ENCODE assay signal across 24 cellular contexts in genomic region chr2:227153307-227153706, GRCh38. TPM values are rescaled to one million over a fixed set of nuclear protein-coding genes. Genes with fewer than 3 reads are reported as not detected.
DNase-seq lines count a peak whose midpoint lies in the region; ATAC-seq, FAIRE-seq and TF ChIP-seq lines count a peak whose summit lies in the region.
"Had no signal": no experiment of that assay in that cellular context is flagged by ENCODE, and none has a peak within 500 bp of the region (broad histone marks: within the 10 kb centered on the region; RNA-seq: fewer than 3 reads in every experiment).

No MANE protein-coding gene starts in this region.

- FAIRE-seq in A549 (lab: Jason Lieb, UNC): no peak
- FAIRE-seq: D721Med, H1 had no signal

- no peaks in the 10 kb centered on the region for H3K79me2 ChIP-seq in parathyroid adenoma

- ATAC-seq in A549: peak; percentile 76 to 84
- ATAC-seq: Panc1; stimulated activated naive B cell treated with anti-CD40 and anti-IgM and Interleukin-4, amounts not matched to agents 10 μg/mL and 1 μg/mL and 100 μg/mL, for 72 hours; T-helper 17 cell had no signal

- H3K4me1 ChIP-seq in A549 (peaks cover 36% of the 10 kb centered on the region), adrenal gland (replicated peaks in 1 of 2) (peaks cover 0 to 5% of the 10 kb centered on the region in 2 donors), left ventricle myocardium inferior (peaks cover 31% of the 10 kb centered on the region), parathyroid adenoma (peaks cover 5% of the 10 kb centered on the region)
- H3K4me1 ChIP-seq: ascending aorta had no signal

- intact Hi-C loops in adrenal gland (cut with DNase I): no loop called here
- intact Hi-C loops in left ventricle myocardium inferior (cut with micrococcal nuclease): no loop called here

- no peak overlapping the region for H2AFZ ChIP-seq in parathyroid adenoma

- H3K36me3 ChIP-seq in adrenal gland (replicated peaks in 1 of 2) (no peaks in the 10 kb centered on the region), left ventricle myocardium inferior (no peaks in the 10 kb centered on the region), parathyroid adenoma (ENCODE audit: control insufficient read depth, insufficient read depth, low read length) (no peaks in the 10 kb centered on the region)
- H3K36me3 ChIP-seq: ascending aorta had no signal

- H3K4me3 ChIP-seq in A549 (no peak overlapping the region), adrenal gland (no peak overlapping the region), left ventricle myocardium inferior (no peak overlapping the region), parathyroid adenoma (ENCODE audit: low read depth, low read length) (no peak overlapping the region)
- H3K4me3 ChIP-seq: ascending aorta, testis had no signal

- POLR2A ChIA-PET in A549 (lab: Yijun Ruan, JAX): interaction anchor here (1.0 kb wide), 1 partner anchor 67 kb away, joined by 3 read pairs; no protein-coding TSS in a partner anchor

- H3K27ac ChIP-seq in A549 (peak overlapping the region; percentile 62 to 64), adrenal gland (peak overlapping the region in 2 of 5 donors; percentile 7 to 69), left ventricle myocardium inferior (replicated peaks) (peak overlapping the region; percentile 76), parathyroid adenoma (no peak overlapping the region)
- H3K27ac ChIP-seq: ascending aorta had no signal

- WGBS in A549 (ENCODE audit: missing lambda C conversion rate): 16% methylated on average over 4 of the region's 4 CpGs
- 54 to 65% (median 58%) methylated on average over 4 of the region's 4 CpGs for WGBS in adrenal gland, 4 donors

- TF ChIP-seq EP300 in A549 (IDR thresholded peaks at IDR 0.05): no peak

- TF ChIP-seq RAD21 in A549 (conservative IDR thresholded peaks at IDR 0.05 in 1 of 2, IDR thresholded peaks at IDR 0.05 in 1 of 2): no peak

- H3K9me3 ChIP-seq in A549 (peaks cover 1% of the 10 kb centered on the region; the same call in 2 of the 3 replicates), adrenal gland (replicated peaks in 1 of 3) (no peaks in the 10 kb centered on the region), left ventricle myocardium inferior (replicated peaks) (no peaks in the 10 kb centered on the region), parathyroid adenoma (ENCODE audit: control insufficient read depth, low read length) (no peaks in the 10 kb centered on the region)
- H3K9me3 ChIP-seq: ascending aorta, testis had no signal

- no peak for TF ChIP-seq CTCF in A549 (IDR thresholded peaks at IDR 0.05)
- TF ChIP-seq CTCF in adrenal gland (IDR thresholded peaks at IDR 0.05): no peak
- no peak for TF ChIP-seq CTCF in left ventricle myocardium inferior (IDR thresholded peaks at IDR 0.05; ENCODE audit: borderline replicate concordance)
- no peak for TF ChIP-seq CTCF in parathyroid adenoma (IDR thresholded peaks at IDR 0.05)

- no peak for TF ChIP-seq POLR2A in A549 (IDR thresholded peaks at IDR 0.05; ENCODE audit: low read length)
- no peak for TF ChIP-seq POLR2A in adrenal gland (IDR thresholded peaks at IDR 0.05)

- peak overlapping the region; percentile 61 for H3K4me2 ChIP-seq in A549
- H3K4me2 ChIP-seq in parathyroid adenoma (ENCODE audit: low read length): peak overlapping the region; percentile 7

- H3K27me3 ChIP-seq in adrenal gland: no peaks in the 10 kb centered on the region
- H3K27me3 ChIP-seq in left ventricle myocardium inferior (ENCODE audit: low read depth): no peaks in the 10 kb centered on the region
- H3K27me3 ChIP-seq in parathyroid adenoma (ENCODE audit: control insufficient read depth, insufficient read depth, low read length): no peaks in the 10 kb centered on the region
- H3K27me3 ChIP-seq: ascending aorta, testis had no signal

- CTCF ChIA-PET in A549 (lab: Yijun Ruan, JAX): interaction anchor here (1.4 kb wide), 1 partner anchor 85 kb away, joined by 5 read pairs; no protein-coding TSS in a partner anchor

- H3K9ac ChIP-seq in parathyroid adenoma: no peak overlapping the region

- DNase-seq in A549 (ENCODE audit: low read depth in 1 of 2, low spot score in 1 of 2) (peak in 1 of 2 experiments; percentile 53), adrenal gland (peak in 6 of 7 donors; percentile 31 to 68 (median 49)), left ventricle myocardium inferior (no peak), foreskin melanocyte (no peak), CD1c-positive myeloid dendritic cell (ENCODE audit: extremely low spot score) (no peak), NCI-H774 (lab: John Stamatoyannopoulos, UW) (no peak)
- no peak for DNase-seq in stimulated activated CD4-positive, alpha-beta T cell treated with anti-CD3 and anti-CD28 coated beads, Interleukin-4, amount 100 ng/mL, for 24 hours
- DNase-seq: activated CD4-positive, alpha-beta T cell treated with anti-CD3 and anti-CD28 coated beads for 48 hours; NCI-H1930; NCI-H510A; NK-92 treated with Interleukin-12 subunit alpha and Interleukin-12 subunit beta, amount 100 ng/mL, for 24 hours; stimulated activated CD4-positive, alpha-beta T cell treated with anti-CD3 and anti-CD28 coated beads, Interleukin-1b, Interleukin-23, amount 100 ng/mL, for 48 hours; stimulated activated naive B cell treated with anti-CD40 and anti-IgM and Interleukin-4, amounts not matched to agents 10 μg/mL and 1 μg/mL and 100 μg/mL, for 72 hours; T-helper 17 cell; testis had no signal

TF ChIP-seq in A549, 52 proteins besides CTCF, POLR2A, EP300 and RAD21:
- TF ChIP-seq TP53 (CRISPR knock-in tag; IDR thresholded peaks at IDR 0.05) (no peak), ZNF302 (CRISPR knock-in tag; IDR thresholded peaks at IDR 0.05) (no peak), FOSL2 (IDR thresholded peaks at IDR 0.05) (no peak), FOSL2 (CRISPR knock-in tag; IDR thresholded peaks at IDR 0.05) (no peak), REST (IDR thresholded peaks at IDR 0.05) (no peak), PBX3 (IDR thresholded peaks at IDR 0.05) (no peak), CEBPB (IDR thresholded peaks at IDR 0.05) (no peak)

RNA-seq across cellular contexts. Expression of gene COL4A4, which starts 10.7 kb away (rescaled TPM):
- 6.8 and 7.1 TPM in 2 replicates for polyA plus RNA-seq in A549 (2011; rRNA removed)
- 1.0 and 1.2 TPM in 2 replicates for polyA plus RNA-seq in A549 (2012; cell fraction: cytosol; rRNA removed)
- polyA plus RNA-seq in A549 (2012; cell fraction: nucleus; rRNA removed): 3.7 and 4.7 TPM in 2 replicates
- polyA plus RNA-seq in A549 (2017; fragmentation: RNase III; extraction: RNeasy Plus Mini Kit Qiagen cat#74134 plus additional on column Dnase treatment): 1.4 to 2.2 TPM (median 1.7 TPM) in 3 replicates
- 4.6 and 5.5 TPM in 2 replicates for polyA minus RNA-seq in A549 (2011; rRNA and poly(A)+ RNA removed)
- total RNA-seq in adrenal gland: 10 to 100 TPM; 10.5 to 41.6 (median 26.0) TPM
- polyA plus RNA-seq in adrenal gland: 10 to 100 TPM in 1 of 3 donors, 1 to 10 TPM in 2; 4.3 to 12.3 (median 7.4) TPM
- total RNA-seq in left ventricle myocardium inferior: 8.9 TPM
- total RNA-seq: activated T-helper 1 cell treated with anti-CD3 and anti-CD28 coated beads, Interleukin-12 subunit alpha, Interleukin-12 subunit beta, Interleukin-2, Interleukin-4 antibody, amounts not matched to agents 30 ng/mL and 10 ng/mL and 1 ng/mL, durations not matched to agents 14 hours and 24 hours and 36 hours; SK-MEL-5 had no signal

RNA-seq across cellular contexts. Expression of gene COL4A3, which starts 11.1 kb away (rescaled TPM):
- polyA plus RNA-seq in A549 (2011; rRNA removed) (6.8 and 7.4 TPM in 2 replicates), A549 (2017; fragmentation: RNase III; extraction: RNeasy Plus Mini Kit Qiagen cat#74134 plus additional on column Dnase treatment) (1.5 to 2.1 TPM (median 1.8 TPM) in 3 replicates), adrenal gland (10 to 100 TPM in 2 of 3 donors, 1 to 10 TPM in 1; 4.3 to 53.6 (median 35.1) TPM)
- 0.58 and 0.63 TPM in 2 replicates for polyA plus RNA-seq in A549 (2012; cell fraction: cytosol; rRNA removed)
- polyA plus RNA-seq in A549 (2012; cell fraction: nucleus; rRNA removed): 4.8 and 6.5 TPM in 2 replicates
- polyA minus RNA-seq in A549 (2011; rRNA and poly(A)+ RNA removed): 6.0 and 7.0 TPM in 2 replicates
- total RNA-seq in adrenal gland (10 to 100 TPM in 7 of 8 donors, 1 to 10 TPM in 1; 6.0 to 51.0 (median 19.6) TPM), left ventricle myocardium inferior (4.4 TPM)
- total RNA-seq: A172; activated T-helper 1 cell treated with anti-CD3 and anti-CD28 coated beads, Interleukin-12 subunit alpha, Interleukin-12 subunit beta, Interleukin-2, Interleukin-4 antibody, amounts not matched to agents 30 ng/mL and 10 ng/mL and 1 ng/mL, durations not matched to agents 14 hours and 24 hours and 36 hours; neural crest cell; SK-MEL-5 had no signal

Comparison
In these comparisons a context has a peak if more than half of its experiments do, and no peak if none do; other contexts are left out.
1. DNase-seq: peak in adrenal gland (6 of 7); none in left ventricle myocardium inferior (single experiment), stimulated activated CD4-positive, alpha-beta T cell treated with anti-CD3 and anti-CD28 coated beads, Interleukin-4, amount 100 ng/mL, for 24 hours (single experiment), foreskin melanocyte (single experiment), CD1c-positive myeloid dendritic cell (single experiment) and NCI-H774 (single experiment).